Comparison of ENCODE assay signal across 11 cellular contexts in genomic region chr6:63066053-63066704, GRCh38.
DNase-seq lines count a peak whose midpoint lies in the region; ATAC-seq, FAIRE-seq and TF ChIP-seq lines count a peak whose summit lies in the region.
"Had no signal": no experiment of that assay in that cellular context is flagged by ENCODE, and none has a peak within 500 bp of the region (broad histone marks: within the 10 kb centered on the region; RNA-seq: fewer than 3 reads in every experiment).

No MANE protein-coding gene starts in this region.

- RAD21 ChIA-PET in GM12878 (lab: Charles Lee; ENCODE audit: unreplicated experiment), result interaction anchor here (0.7 to 1.7 kb wide), 4 partner anchors 86 to 205 kb away, joined by 3 to 10 read pairs (median 4); no protein-coding TSS in a partner anchor

- no peaks in the 10 kb centered on the region for H3K79me2 ChIP-seq in GM12878 (ENCODE audit: control insufficient read depth, insufficient read depth, low read length)

- no peak overlapping the region for H3K4me3 ChIP-seq in GM12878

- peak; percentile 43; the same call in 1 of the 2 replicates for TF ChIP-seq RAD21 in GM12878 (IDR thresholded peaks at IDR 0.05; ENCODE audit: insufficient read depth, low read depth, low read length)

- H3K27me3 Mint-ChIP-seq in immature natural killer cell (ENCODE audit: low read depth in 3 of 3), result no peaks in the 10 kb centered on the region
- H3K27me3 Mint-ChIP-seq: naive B cell had no signal

- no peak overlapping the region for H2AFZ ChIP-seq in GM12878 (ENCODE audit: control insufficient read depth, low read depth, low read length)

- no peaks in the 10 kb centered on the region for H4K20me1 ChIP-seq in GM12878 (ENCODE audit: control insufficient read depth, insufficient read depth)

- FAIRE-seq in GM12878 (lab: Jason Lieb, UNC), result no peak
- FAIRE-seq: endothelial cell of umbilical vein had no signal

- no peaks in the 10 kb centered on the region for H3K4me1 Mint-ChIP-seq in immature natural killer cell
- H3K4me1 Mint-ChIP-seq: naive B cell had no signal

- no peak for TF ChIP-seq POLR2A in GM12878 (IDR thresholded peaks at IDR 0.05; ENCODE audit: low read depth, low read length)

- ATAC-seq in GM19438 (IDR thresholded peaks at IDR 0.05; ENCODE audit: low read depth, unreplicated experiment) (peak; percentile 80), HG03442 (IDR thresholded peaks at IDR 0.05; ENCODE audit: unreplicated experiment) (peak; percentile 65), GM12878 (peak; percentile 85)

- peak; percentile 29 to 48 (median 33); a peak in 5 of 6 replicates for TF ChIP-seq CTCF in GM12878 (IDR thresholded peaks at IDR 0.05 in 2 of 3, conservative IDR thresholded peaks at IDR 0.05 in 1 of 3; ENCODE audit: control insufficient read depth in 2 of 3, extremely low read depth in 1 of 3, insufficient read depth in 1 of 3, low read depth in 3 of 3, low read length in 3 of 3)

- no peaks in the 10 kb centered on the region for H3K9me3 ChIP-seq in GM12878 (replicated peaks; ENCODE audit: control insufficient read depth, insufficient read depth, low read length)

- no peaks in the 10 kb centered on the region for H3K4me1 ChIP-seq in GM12878 (ENCODE audit: control insufficient read depth, insufficient read depth, low read length)

- H3K36me3 ChIP-seq in GM12878 (ENCODE audit: control insufficient read depth in 2 of 2, insufficient read depth in 2 of 2, low read length in 1 of 2), result no peaks in the 10 kb centered on the region

- BruUV-seq in GM12878 (replicated peaks; lab: Mats Ljungman, UMichigan), result no TSS peak

- SMC1A ChIA-PET in GM12878 (lab: Charles Lee; ENCODE audit: uncharacterized antibody, unreplicated experiment), result interaction anchor here (0.7 to 4.1 kb wide), 8 partner anchors 28 to 698 kb away, joined by 3 to 19 read pairs (median 4); no protein-coding TSS in a partner anchor

- peaks cover 6 to 63% (median 16%) of the 10 kb centered on the region in 6 donors for H3K9me3 Mint-ChIP-seq in immature natural killer cell

- peak; percentile 39 for DNase-seq in D341Med (ENCODE audit: low spot score)
- no peak for DNase-seq in GM12878 (ENCODE audit: low read depth, low spot score)
- no peak for DNase-seq in cerebellar cortex (ENCODE audit: low spot score)
- DNase-seq in immature natural killer cell, result no peak
- no peak for DNase-seq in Ammon's horn (ENCODE audit: low spot score)
- no peak for DNase-seq in T1000 (lab: John Stamatoyannopoulos, UW)
- DNase-seq: DMS153, naive B cell had no signal

- CTCF ChIA-PET in GM12878 (lab: Yijun Ruan, JAX), result interaction anchor here (1.0 to 1.6 kb wide), 7 partner anchors 10 to 284 kb away, joined by 3 to 8 read pairs (median 3); no protein-coding TSS in a partner anchor

- in situ Hi-C loops in GM12878 (cut with MboI), result loop anchor here (10.0 kb wide), 2 partner anchors 209 to 739 kb away; no protein-coding TSS in a partner anchor

- no peak for TF ChIP-seq EP300 in GM12878 (IDR thresholded peaks at IDR 0.05; ENCODE audit: borderline replicate concordance in 1 of 2, control insufficient read depth in 1 of 2, low read depth in 2 of 2, low read length in 2 of 2)

- no peaks in the 10 kb centered on the region for H3K36me3 Mint-ChIP-seq in immature natural killer cell
- H3K36me3 Mint-ChIP-seq: naive B cell had no signal

- H3K4me2 ChIP-seq in GM12878 (ENCODE audit: control insufficient read depth, insufficient read depth), result no peak overlapping the region

- POLR2A ChIA-PET in GM12878 (lab: Charles Lee), result no interaction called here

- 26% methylated on average over 3 of the region's 3 CpGs for WGBS in GM12878 (ENCODE audit: insufficient coverage, insufficient replicate concordance, low lambda C conversion rate, missing lambda C conversion rate)

- H3K27ac Mint-ChIP-seq in immature natural killer cell, result no peak overlapping the region
- H3K27ac Mint-ChIP-seq: naive B cell had no signal

- no peak overlapping the region for H3K27ac ChIP-seq in GM12878 (ENCODE audit: control insufficient read depth, insufficient read depth)

- H3K9ac ChIP-seq in GM12878 (ENCODE audit: control insufficient read depth, insufficient read depth, low read length), result no peak overlapping the region

- H3K4me3 Mint-ChIP-seq in immature natural killer cell, result no peak overlapping the region
- H3K4me3 Mint-ChIP-seq: naive B cell had no signal

- H3K27me3 ChIP-seq in GM12878 (replicated peaks in 1 of 2; ENCODE audit: control insufficient read depth in 2 of 2, insufficient read depth in 2 of 2, low read length in 1 of 2), result no peaks in the 10 kb centered on the region

- intact Hi-C loops in GM12878 (cut with micrococcal nuclease; ENCODE audit: unreplicated experiment), result loop anchor here (1.0 kb wide), 2 partner anchors 30 to 203 kb away; no protein-coding TSS in a partner anchor

TF ChIP-seq in GM12878, 131 proteins besides CTCF, POLR2A, EP300 and RAD21 (continues in another document):
- TF ChIP-seq RUNX3 (IDR thresholded peaks at IDR 0.05; ENCODE audit: low read length) (no peak), ZNF207 (IDR thresholded peaks at IDR 0.05; ENCODE audit: borderline replicate concordance) (no peak), ZBED1 (IDR thresholded peaks at IDR 0.05; ENCODE audit: borderline replicate concordance) (no peak), PAX8 (IDR thresholded peaks at IDR 0.05) (no peak), EED (IDR thresholded peaks at IDR 0.05; ENCODE audit: low read depth) (no peak), USF1 (IDR thresholded peaks at IDR 0.05; ENCODE audit: borderline replicate concordance, extremely low read length, insufficient read depth, low read depth, low read length) (no peak), ZNF687 (IDR thresholded peaks at IDR 0.05) (no peak), JUND (IDR thresholded peaks at IDR 0.05; ENCODE audit: low read depth, low read length) (no peak), TCF12 (IDR thresholded peaks at IDR 0.05; ENCODE audit: low read depth, low read length) (no peak), HSF1 (IDR thresholded peaks at IDR 0.05; ENCODE audit: low read depth, low read length) (no peak), NKRF (conservative IDR thresholded peaks at IDR 0.05) (no peak)
